ENCODE assay signal across 1 cellular context in genomic region chr9:98833090-98833956, GRCh38.
A peak's percentile ranks its signal among the peaks of the same experiment; 100 is the strongest.
TF ChIP-seq lines count a peak whose summit lies in the region.

No MANE protein-coding gene starts in this region.

TF ChIP-seq in K562, 482 proteins besides CTCF, POLR2A, EP300 and RAD21 (continued from another document):
- TF ChIP-seq, protein P1, sequence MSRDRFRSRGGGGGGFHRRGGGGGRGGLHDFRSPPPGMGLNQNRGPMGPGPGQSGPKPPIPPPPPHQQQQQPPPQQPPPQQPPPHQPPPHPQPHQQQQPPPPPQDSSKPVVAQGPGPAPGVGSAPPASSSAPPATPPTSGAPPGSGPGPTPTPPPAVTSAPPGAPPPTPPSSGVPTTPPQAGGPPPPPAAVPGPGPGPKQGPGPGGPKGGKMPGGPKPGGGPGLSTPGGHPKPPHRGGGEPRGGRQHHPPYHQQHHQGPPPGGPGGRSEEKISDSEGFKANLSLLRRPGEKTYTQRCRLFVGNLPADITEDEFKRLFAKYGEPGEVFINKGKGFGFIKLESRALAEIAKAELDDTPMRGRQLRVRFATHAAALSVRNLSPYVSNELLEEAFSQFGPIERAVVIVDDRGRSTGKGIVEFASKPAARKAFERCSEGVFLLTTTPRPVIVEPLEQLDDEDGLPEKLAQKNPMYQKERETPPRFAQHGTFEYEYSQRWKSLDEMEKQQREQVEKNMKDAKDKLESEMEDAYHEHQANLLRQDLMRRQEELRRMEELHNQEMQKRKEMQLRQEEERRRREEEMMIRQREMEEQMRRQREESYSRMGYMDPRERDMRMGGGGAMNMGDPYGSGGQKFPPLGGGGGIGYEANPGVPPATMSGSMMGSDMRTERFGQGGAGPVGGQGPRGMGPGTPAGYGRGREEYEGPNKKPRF (IDR thresholded peaks at IDR 0.05; ENCODE audit: low read depth, low read length): no peak
- TF ChIP-seq PHF21A (IDR thresholded peaks at IDR 0.05; ENCODE audit: borderline replicate concordance, low read depth) (no peak), ZNF639 (CRISPR knock-in tag; conservative IDR thresholded peaks at IDR 0.05 in 1 of 2, IDR thresholded peaks at IDR 0.05 in 1 of 2) (peak in 1 of 2 experiments; percentile 71; a peak in 2 of 4 replicates)
TF ChIP-seq in K562: peak in this region for 180.
